Comparison of ENCODE assay signal across 28 cellular contexts in genomic region chr7:111009641-111010040, GRCh38.
DNase-seq lines count a peak whose midpoint lies in the region; ATAC-seq and TF ChIP-seq lines count a peak whose summit lies in the region.
"Had no signal": no experiment of that assay in that cellular context is flagged by ENCODE, and none has a peak within 500 bp of the region (broad histone marks: within the 10 kb centered on the region; RNA-seq: fewer than 3 reads in every experiment).

No MANE protein-coding gene starts in this region.

- intact Hi-C loops in sigmoid colon (cut with DNase I): no loop called here

- no peak for TF ChIP-seq CTCF in sigmoid colon (IDR thresholded peaks at IDR 0.05)

- H3K4me1 Mint-ChIP-seq in stimulated activated naive CD8-positive, alpha-beta T cell treated with anti-CD3 and anti-CD28 coated beads, Interleukin-15, Interleukin-2, amounts not matched to agents 100 ng/mL and 50 ng/mL, for 24 hours (ENCODE audit: low read depth): peaks cover 11% of the 10 kb centered on the region
- peaks cover 39% of the 10 kb centered on the region for H3K4me1 Mint-ChIP-seq in activated CD8-positive, alpha-beta T cell treated with anti-CD3 and anti-CD28 coated beads, Interleukin-2, amount 10 ng/mL, durations not matched to agents 7 days and 5 days (ENCODE audit: low read depth)

- POLR2A ChIA-PET in activated CD8-positive, alpha-beta T cell treated with anti-CD3 and anti-CD28 coated beads, Interleukin-2, amount 10 ng/mL, durations not matched to agents 7 days and 5 days (lab: Charles Lee): interaction anchor here (4.6 kb wide), 1 partner anchor 82 kb away, joined by 24 read pairs; the partner anchor contains the start of gene LRRN3

- H3K36me3 Mint-ChIP-seq in stimulated activated naive CD8-positive, alpha-beta T cell treated with anti-CD3 and anti-CD28 coated beads, Interleukin-15, Interleukin-2, amounts not matched to agents 100 ng/mL and 50 ng/mL, for 24 hours (ENCODE audit: low read depth): no peaks in the 10 kb centered on the region
- peaks cover 15% of the 10 kb centered on the region for H3K36me3 Mint-ChIP-seq in activated CD8-positive, alpha-beta T cell treated with anti-CD3 and anti-CD28 coated beads, Interleukin-2, amount 10 ng/mL, durations not matched to agents 7 days and 5 days (ENCODE audit: low read depth)

- no peaks in the 10 kb centered on the region for H3K4me1 ChIP-seq in sigmoid colon
- H3K4me1 ChIP-seq: right lobe of liver, testis, uterus had no signal

- no peak overlapping the region for H3K4me3 ChIP-seq in sigmoid colon
- H3K4me3 ChIP-seq: left lung, Peyer's patch, right lobe of liver, testis, uterus had no signal

- no peaks in the 10 kb centered on the region for H3K27me3 Mint-ChIP-seq in stimulated activated naive CD8-positive, alpha-beta T cell treated with anti-CD3 and anti-CD28 coated beads, Interleukin-15, Interleukin-2, amounts not matched to agents 100 ng/mL and 50 ng/mL, for 24 hours
- H3K27me3 Mint-ChIP-seq in activated CD8-positive, alpha-beta T cell treated with anti-CD3 and anti-CD28 coated beads, Interleukin-2, amount 10 ng/mL, durations not matched to agents 7 days and 5 days (ENCODE audit: low read depth): no peaks in the 10 kb centered on the region
- H3K27me3 Mint-ChIP-seq: stimulated activated naive B cell treated with anti-CD40 and anti-IgM and Interleukin-4, amounts not matched to agents 10 μg/mL and 1 μg/mL and 100 μg/mL, for 72 hours had no signal

- TF ChIP-seq EP300 in sigmoid colon (IDR thresholded peaks at IDR 0.05): no peak

- H3K36me3 ChIP-seq in sigmoid colon: no peaks in the 10 kb centered on the region
- H3K36me3 ChIP-seq: left lung, neutrophil, Peyer's patch, right lobe of liver, uterus had no signal

- peak overlapping the region; percentile 30 for H3K4me3 Mint-ChIP-seq in stimulated activated naive CD8-positive, alpha-beta T cell treated with anti-CD3 and anti-CD28 coated beads, Interleukin-15, Interleukin-2, amounts not matched to agents 100 ng/mL and 50 ng/mL, for 24 hours
- H3K4me3 Mint-ChIP-seq in activated CD8-positive, alpha-beta T cell treated with anti-CD3 and anti-CD28 coated beads, Interleukin-2, amount 10 ng/mL, durations not matched to agents 7 days and 5 days: peak overlapping the region; percentile 56
- H3K4me3 Mint-ChIP-seq: stimulated activated naive B cell treated with anti-CD40 and anti-IgM and Interleukin-4, amounts not matched to agents 10 μg/mL and 1 μg/mL and 100 μg/mL, for 72 hours had no signal

- ATAC-seq in stimulated activated naive CD8-positive, alpha-beta T cell treated with anti-CD3 and anti-CD28 coated beads, Interleukin-15, Interleukin-2, amounts not matched to agents 100 U/mL and 50 U/mL, for 24 hours: no peak
- no peak for ATAC-seq in activated CD8-positive, alpha-beta T cell treated with anti-CD3 and anti-CD28 coated beads, Interleukin-2, amount 10 ng/mL, durations not matched to agents 7 days and 5 days
- ATAC-seq: left lung; right lobe of liver; stimulated activated naive B cell treated with anti-CD40 and anti-IgM and Interleukin-4, amounts not matched to agents 10 μg/mL and 1 μg/mL and 100 μg/mL, for 72 hours had no signal

- CTCF ChIA-PET in activated CD8-positive, alpha-beta T cell treated with anti-CD3 and anti-CD28 coated beads, Interleukin-2, amount 10 ng/mL, durations not matched to agents 7 days and 5 days (lab: Charles Lee): interaction anchor here (0.9 to 1.1 kb wide), 3 partner anchors 14 to 89 kb away, joined by 3 to 4 read pairs (median 3); no protein-coding TSS in a partner anchor

- no peak for TF ChIP-seq POLR2A in sigmoid colon (IDR thresholded peaks at IDR 0.05)

- H3K9me3 ChIP-seq in sigmoid colon: no peaks in the 10 kb centered on the region
- H3K9me3 ChIP-seq: left lung, neutrophil, Peyer's patch, right lobe of liver, testis, uterus had no signal

- DNase-seq in NOMO-1 (lab: John Stamatoyannopoulos, UW; ENCODE audit: unreplicated experiment in 2 of 2) (peak; percentile 8 to 49), NOMO-1 treated with dmso at 0.1 percent for 144 hours (lab: John Stamatoyannopoulos, UW; ENCODE audit: unreplicated experiment) (no peak), dedifferentiated amniotic fluid mesenchymal stem cell (ENCODE audit: extremely low spot score) (no peak), NCI-H2227 (lab: John Stamatoyannopoulos, UW; ENCODE audit: unreplicated experiment) (no peak), sigmoid colon (no peak)
- DNase-seq in stimulated activated naive CD8-positive, alpha-beta T cell treated with anti-CD3 and anti-CD28 coated beads, Interleukin-15, Interleukin-2, amounts not matched to agents 100 U/mL and 50 U/mL, for 24 hours: no peak
- DNase-seq in activated CD8-positive, alpha-beta T cell treated with anti-CD3 and anti-CD28 coated beads, Interleukin-2, amount 10 ng/mL, durations not matched to agents 7 days and 5 days: no peak
- DNase-seq: 8988T; activated CD4-positive, alpha-beta T cell treated with anti-CD3 and anti-CD28 coated beads for 48 hours; aorta; effector CD8-positive, alpha-beta T cell; Karpas-422; left lung; mesenchymal stem cell; NCI-H1092; NCI-H187; NCI-H2171; NCI-H524 treated with DMSO at 0.1 percent for 48 hours; NK-92 treated with Interleukin-12 subunit alpha and Interleukin-12 subunit beta, amount 100 ng/mL, for 24 hours; Peyer's patch; right lobe of liver; SIG-M5; stimulated activated naive B cell treated with anti-CD40 and anti-IgM and Interleukin-4, amounts not matched to agents 10 μg/mL and 1 μg/mL and 100 μg/mL, for 72 hours; testis; uterus had no signal

- H3K27ac ChIP-seq in sigmoid colon: no peak overlapping the region
- H3K27ac ChIP-seq: epithelial cell of prostate, left lung, neutrophil, Peyer's patch, right lobe of liver, testis, uterus had no signal

- WGBS in sigmoid colon, 2 donors: 61 to 79% methylated on average over 1 of the region's 1 CpG

- no peaks in the 10 kb centered on the region for H3K27me3 ChIP-seq in sigmoid colon
- H3K27me3 ChIP-seq: left lung, neutrophil, Peyer's patch, right lobe of liver, testis, uterus had no signal

- no peaks in the 10 kb centered on the region for H3K9me3 Mint-ChIP-seq in stimulated activated naive CD8-positive, alpha-beta T cell treated with anti-CD3 and anti-CD28 coated beads, Interleukin-15, Interleukin-2, amounts not matched to agents 100 ng/mL and 50 ng/mL, for 24 hours
- H3K9me3 Mint-ChIP-seq in activated CD8-positive, alpha-beta T cell treated with anti-CD3 and anti-CD28 coated beads, Interleukin-2, amount 10 ng/mL, durations not matched to agents 7 days and 5 days (ENCODE audit: insufficient read depth): no peaks in the 10 kb centered on the region
- H3K9me3 Mint-ChIP-seq: stimulated activated naive B cell treated with anti-CD40 and anti-IgM and Interleukin-4, amounts not matched to agents 10 μg/mL and 1 μg/mL and 100 μg/mL, for 72 hours had no signal

- H3K27ac Mint-ChIP-seq in stimulated activated naive CD8-positive, alpha-beta T cell treated with anti-CD3 and anti-CD28 coated beads, Interleukin-15, Interleukin-2, amounts not matched to agents 100 ng/mL and 50 ng/mL, for 24 hours: peak overlapping the region; percentile 64
- peak overlapping the region; percentile 84 for H3K27ac Mint-ChIP-seq in activated CD8-positive, alpha-beta T cell treated with anti-CD3 and anti-CD28 coated beads, Interleukin-2, amount 10 ng/mL, durations not matched to agents 7 days and 5 days
- H3K27ac Mint-ChIP-seq: stimulated activated naive B cell treated with anti-CD40 and anti-IgM and Interleukin-4, amounts not matched to agents 10 μg/mL and 1 μg/mL and 100 μg/mL, for 72 hours had no signal

Comparison
In these comparisons a context has a peak if more than half of its experiments do, and no peak if none do; other contexts are left out.
1. DNase-seq: peak in NOMO-1 (2 of 2); none in NOMO-1 treated with dmso at 0.1 percent for 144 hours (single experiment), stimulated activated naive CD8-positive, alpha-beta T cell treated with anti-CD3 and anti-CD28 coated beads, Interleukin-15, Interleukin-2, amounts not matched to agents 100 U/mL and 50 U/mL, for 24 hours (single experiment), activated CD8-positive, alpha-beta T cell treated with anti-CD3 and anti-CD28 coated beads, Interleukin-2, amount 10 ng/mL, durations not matched to agents 7 days and 5 days (single experiment), dedifferentiated amniotic fluid mesenchymal stem cell (single experiment), NCI-H2227 (single experiment) and sigmoid colon (single experiment).